ENCODE assay signal across 24 cellular contexts in the genomic region with DNA sequence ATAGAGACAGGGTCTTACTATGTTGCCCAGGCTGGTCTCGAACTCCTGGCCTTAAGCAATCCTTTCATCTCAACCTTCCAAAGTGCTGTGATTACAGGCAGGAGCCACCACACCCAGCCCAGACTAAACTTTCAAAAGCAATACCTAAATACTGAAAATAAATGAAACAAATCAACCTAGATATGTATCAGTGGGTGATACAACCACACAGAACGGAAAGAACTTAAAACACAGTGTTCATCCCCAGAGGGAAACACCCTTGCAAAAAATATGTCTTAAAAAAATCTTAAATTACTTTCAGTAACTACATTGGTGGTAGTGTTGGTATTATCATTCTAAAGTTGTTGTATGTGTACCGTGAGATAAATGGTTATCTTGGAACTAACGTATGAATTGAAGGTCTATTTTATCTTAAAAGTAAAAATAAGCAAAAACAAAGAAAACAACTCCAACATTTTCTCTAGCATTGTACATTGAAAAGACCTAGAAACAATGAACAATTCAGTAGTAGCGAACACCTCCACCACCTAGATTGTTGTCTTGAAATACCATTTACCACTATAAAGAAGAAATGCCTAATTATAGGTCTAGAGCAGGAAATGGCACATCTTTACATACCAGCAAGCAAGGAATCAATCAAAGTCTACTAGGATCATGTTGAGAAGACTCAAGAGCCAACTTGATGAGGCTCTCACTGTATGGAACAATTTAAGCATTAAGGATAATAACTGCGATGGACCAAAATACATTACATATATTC. TPM values are rescaled to one million over a fixed set of nuclear protein-coding genes. Genes with fewer than 3 reads are reported as not detected.
A peak's percentile ranks its signal among the peaks of the same experiment; 100 is the strongest.
DNase-seq lines count a peak whose midpoint lies in the region; ATAC-seq and TF ChIP-seq lines count a peak whose summit lies in the region.
"Had no signal": no experiment of that assay in that cellular context is flagged by ENCODE, and none has a peak within 500 bp of the region (broad histone marks: within the 10 kb centered on the region; RNA-seq: fewer than 3 reads in every experiment).

No MANE protein-coding gene starts in this region.

- intact Hi-C loops in transverse colon (cut with DNase I; ENCODE audit: low total_unique reads) = no loop called here

- H3K4me3 ChIP-seq in transverse colon = no peak overlapping the region
- H3K4me3 ChIP-seq: esophagus squamous epithelium, HAP-1, upper lobe of left lung had no signal

- WGBS in transverse colon (ENCODE audit: low coverage in 1 of 2), 2 donors = 91 to 99% methylated on average over 6 of the region's 6 CpGs

- no peak for TF ChIP-seq POLR2A in transverse colon (IDR thresholded peaks at IDR 0.05)

- H3K36me3 ChIP-seq in transverse colon = peaks cover 0 to 56% (median 11%) of the 10 kb centered on the region in 4 donors

- H3K4me1 Mint-ChIP-seq in activated naive CD8-positive, alpha-beta T cell (ENCODE audit: low read depth) = peaks cover 52% of the 10 kb centered on the region
- peaks cover 31% of the 10 kb centered on the region for H3K4me1 Mint-ChIP-seq in activated naive CD8-positive, alpha-beta T cell treated with anti-CD3 and anti-CD28 coated beads for 36 hours
- H3K4me1 Mint-ChIP-seq in activated naive CD8-positive, alpha-beta T cell treated with anti-CD3 and anti-CD28 coated beads, Interleukin-2, amount 50 U/mL, for 24 hours = peaks cover 31% of the 10 kb centered on the region
- peaks cover 3% of the 10 kb centered on the region for H3K4me1 Mint-ChIP-seq in chondrocyte (ENCODE audit: low read depth)

- H3K27ac ChIP-seq in transverse colon = no peak overlapping the region
- H3K27ac ChIP-seq: esophagus squamous epithelium, upper lobe of left lung had no signal

- no peak for TF ChIP-seq EP300 in transverse colon (IDR thresholded peaks at IDR 0.05; ENCODE audit: low read depth)

- H3K4me1 ChIP-seq in transverse colon = no peaks in the 10 kb centered on the region
- H3K4me1 ChIP-seq: esophagus squamous epithelium had no signal

- in situ Hi-C loops in transverse colon (cut with MboI; ENCODE audit: low pct_ligation_motif_present in 1 of 4, low pct_unique_long_range_greater_than_20kb in 1 of 4, low sequenced_read_pairs in 3 of 4) = no loop called here

- no peak for ATAC-seq in activated naive CD8-positive, alpha-beta T cell treated with anti-CD3 and anti-CD28 coated beads, Interleukin-2, amount 50 U/mL, for 24 hours
- ATAC-seq: right cardiac atrium; stimulated activated memory B cell treated with anti-CD40 and anti-IgM and Interleukin-4, amounts not matched to agents 10 μg/mL and 1 μg/mL and 100 μg/mL, for 72 hours had no signal

- no peaks in the 10 kb centered on the region for H3K9me3 Mint-ChIP-seq in activated naive CD8-positive, alpha-beta T cell (ENCODE audit: low read depth)
- peaks cover 2% of the 10 kb centered on the region for H3K9me3 Mint-ChIP-seq in activated naive CD8-positive, alpha-beta T cell treated with anti-CD3 and anti-CD28 coated beads for 36 hours
- H3K9me3 Mint-ChIP-seq in activated naive CD8-positive, alpha-beta T cell treated with anti-CD3 and anti-CD28 coated beads, Interleukin-2, amount 50 U/mL, for 24 hours = no peaks in the 10 kb centered on the region
- H3K9me3 Mint-ChIP-seq in chondrocyte (ENCODE audit: low read depth) = no peaks in the 10 kb centered on the region
- H3K9me3 Mint-ChIP-seq: stimulated activated memory B cell treated with anti-CD40 and anti-IgM and Interleukin-4, amounts not matched to agents 10 μg/mL and 1 μg/mL and 100 μg/mL, for 72 hours had no signal

- TF ChIP-seq CTCF in chondrocyte (IDR thresholded peaks at IDR 0.05) (no peak), transverse colon (IDR thresholded peaks at IDR 0.05) (no peak)

- peak overlapping the region; percentile 28 for H3K27ac Mint-ChIP-seq in activated naive CD8-positive, alpha-beta T cell
- no peak overlapping the region for H3K27ac Mint-ChIP-seq in activated naive CD8-positive, alpha-beta T cell treated with anti-CD3 and anti-CD28 coated beads for 36 hours
- peak overlapping the region; percentile 25 for H3K27ac Mint-ChIP-seq in activated naive CD8-positive, alpha-beta T cell treated with anti-CD3 and anti-CD28 coated beads, Interleukin-2, amount 50 U/mL, for 24 hours
- H3K27ac Mint-ChIP-seq in chondrocyte (ENCODE audit: unreplicated experiment) = no peak overlapping the region
- H3K27ac Mint-ChIP-seq: stimulated activated memory B cell treated with anti-CD40 and anti-IgM and Interleukin-4, amounts not matched to agents 10 μg/mL and 1 μg/mL and 100 μg/mL, for 72 hours had no signal

- H3K27me3 ChIP-seq in transverse colon = no peaks in the 10 kb centered on the region
- H3K27me3 ChIP-seq: esophagus squamous epithelium, upper lobe of left lung had no signal

- peaks cover 12% of the 10 kb centered on the region for H3K36me3 Mint-ChIP-seq in activated naive CD8-positive, alpha-beta T cell
- H3K36me3 Mint-ChIP-seq in activated naive CD8-positive, alpha-beta T cell treated with anti-CD3 and anti-CD28 coated beads for 36 hours = peaks cover 36% of the 10 kb centered on the region
- H3K36me3 Mint-ChIP-seq in activated naive CD8-positive, alpha-beta T cell treated with anti-CD3 and anti-CD28 coated beads, Interleukin-2, amount 50 U/mL, for 24 hours (ENCODE audit: low read depth) = peaks cover 47% of the 10 kb centered on the region
- H3K36me3 Mint-ChIP-seq in chondrocyte (ENCODE audit: low read depth) = peaks cover 13% of the 10 kb centered on the region

- DNase-seq in activated naive CD8-positive, alpha-beta T cell treated with anti-CD3 and anti-CD28 coated beads for 36 hours = no peak
- DNase-seq in NCI-H2227 treated with DMSO at 0.1 percent for 48 hours (lab: John Stamatoyannopoulos, UW) (peak; percentile 36), NCI-H1436 (lab: John Stamatoyannopoulos, UW) (no peak), chondrocyte (ENCODE audit: low spot score) (no peak), transverse colon (no peak)
- no peak for DNase-seq in activated naive CD8-positive, alpha-beta T cell treated with anti-CD3 and anti-CD28 coated beads, Interleukin-2, amount 50 U/mL, for 24 hours
- DNase-seq: activated effector memory CD4-positive, alpha-beta T cell treated with anti-CD3 and anti-CD28 coated beads, Interleukin-2, amount 50 U/mL, for 16 hours; C1 segment of cervical spinal cord; esophagus squamous epithelium; mammary epithelial cell; NCI-H1105; NCI-H2029 treated with DMSO at 0.1 percent for 48 hours; NCI-H345; NCI-H748 treated with DMSO at 0.1 percent for 48 hours; posterior cingulate gyrus; right cardiac atrium; stimulated activated CD4-positive, alpha-beta T cell treated with anti-CD3 and anti-CD28 coated beads, Interleukin-12 subunit alpha, Interleukin-12 subunit beta, amount 100 ng/mL, for 4 hours; stimulated activated CD4-positive, alpha-beta T cell treated with anti-CD3 and anti-CD28 coated beads, Interleukin-4, amount 100 ng/mL, for 1 hour; substantia nigra; SW 1271; upper lobe of left lung had no signal

- H3K27me3 Mint-ChIP-seq in activated naive CD8-positive, alpha-beta T cell = no peaks in the 10 kb centered on the region
- no peaks in the 10 kb centered on the region for H3K27me3 Mint-ChIP-seq in activated naive CD8-positive, alpha-beta T cell treated with anti-CD3 and anti-CD28 coated beads for 36 hours
- no peaks in the 10 kb centered on the region for H3K27me3 Mint-ChIP-seq in activated naive CD8-positive, alpha-beta T cell treated with anti-CD3 and anti-CD28 coated beads, Interleukin-2, amount 50 U/mL, for 24 hours
- H3K27me3 Mint-ChIP-seq in chondrocyte (ENCODE audit: low read depth) = no peaks in the 10 kb centered on the region
- H3K27me3 Mint-ChIP-seq: stimulated activated memory B cell treated with anti-CD40 and anti-IgM and Interleukin-4, amounts not matched to agents 10 μg/mL and 1 μg/mL and 100 μg/mL, for 72 hours had no signal

- H3K4me3 Mint-ChIP-seq in activated naive CD8-positive, alpha-beta T cell = peak overlapping the region; percentile 12
- no peak overlapping the region for H3K4me3 Mint-ChIP-seq in activated naive CD8-positive, alpha-beta T cell treated with anti-CD3 and anti-CD28 coated beads for 36 hours
- H3K4me3 Mint-ChIP-seq in activated naive CD8-positive, alpha-beta T cell treated with anti-CD3 and anti-CD28 coated beads, Interleukin-2, amount 50 U/mL, for 24 hours = no peak overlapping the region
- H3K4me3 Mint-ChIP-seq in chondrocyte (ENCODE audit: unreplicated experiment) = no peak overlapping the region
- H3K4me3 Mint-ChIP-seq: stimulated activated memory B cell treated with anti-CD40 and anti-IgM and Interleukin-4, amounts not matched to agents 10 μg/mL and 1 μg/mL and 100 μg/mL, for 72 hours had no signal

- H3K9me3 ChIP-seq in transverse colon = no peaks in the 10 kb centered on the region
- H3K9me3 ChIP-seq: esophagus squamous epithelium, HAP-1, upper lobe of left lung had no signal

RNA-seq across cellular contexts. Expression of a gene that starts 24.7 kb away (rescaled TPM):
- 100 to 1,000 TPM in 1 of 2 experiments, 10 to 100 TPM in 1; 93.1 to 103 TPM for total RNA-seq in activated naive CD8-positive, alpha-beta T cell treated with anti-CD3 and anti-CD28 coated beads for 36 hours
- total RNA-seq in chondrocyte (53.9 to 71.7 TPM (median 70.4 TPM) in 3 replicates), transverse colon (100 to 1,000 TPM in 3 of 4 donors, 10 to 100 TPM in 1; 91.9 to 447 (median 143) TPM)

Comparison
In these comparisons a context has a peak if more than half of its experiments do, and no peak if none do; other contexts are left out.
1. H3K27ac Mint-ChIP-seq: peak in activated naive CD8-positive, alpha-beta T cell (single experiment) and activated naive CD8-positive, alpha-beta T cell treated with anti-CD3 and anti-CD28 coated beads, Interleukin-2, amount 50 U/mL, for 24 hours (single experiment); none in activated naive CD8-positive, alpha-beta T cell treated with anti-CD3 and anti-CD28 coated beads for 36 hours (single experiment) and chondrocyte (single experiment).